Comparison of ENCODE assay signal across 9 cellular contexts in genomic region chr5:112878760-112879159, GRCh38. TPM values are rescaled to one million over a fixed set of nuclear protein-coding genes. Genes with fewer than 3 reads are reported as not detected.
DNase-seq lines count a peak whose midpoint lies in the region; ATAC-seq lines count a peak whose summit lies in the region.
"Had no signal": no experiment of that assay in that cellular context is flagged by ENCODE, and none has a peak within 500 bp of the region (broad histone marks: within the 10 kb centered on the region; RNA-seq: fewer than 3 reads in every experiment).

No MANE protein-coding gene starts in this region.

- in situ Hi-C loops in Caki2 (cut with HindIII; ENCODE audit: low pct_unique_long_range_greater_than_20kb, low sequenced_read_pairs): no loop called here
- in situ Hi-C loops in GM23248 (cut with MboI): no loop called here

- DNase-seq in Caki2 (ENCODE audit: low read depth): peak; percentile 29
- DNase-seq in HPDE6-E6E7 (ENCODE audit: extremely low spot score): peak; percentile 50
- peak; percentile 54 for DNase-seq in activated T-helper 2 cell treated with anti-CD3 and anti-CD28 coated beads, Interferon-gamma antibody, Interleukin-2, Interleukin-4, amounts not matched to agents 10 μg/mL and 5 μg/mL and 100 μg/mL, durations not matched to agents 14 hours and 24 hours and 36 hours (ENCODE audit: low spot score)
- DNase-seq in naive B cell: no peak
- DNase-seq in NCI-H128 (lab: John Stamatoyannopoulos, UW; ENCODE audit: unreplicated experiment): no peak
- no peak for DNase-seq in GM23248
- DNase-seq: NCI-H345 had no signal

- no peaks in the 10 kb centered on the region for H3K9me2 ChIP-seq in GM23248 (ENCODE audit: insufficient read depth)

- H4K20me1 ChIP-seq in GM23248 (ENCODE audit: insufficient read depth): no peaks in the 10 kb centered on the region

- ATAC-seq in naive B cell (ENCODE audit: low read depth in 2 of 2) (no peak), HG03159 (IDR thresholded peaks at IDR 0.05; ENCODE audit: unreplicated experiment) (no peak), GM19467 (IDR thresholded peaks at IDR 0.05; ENCODE audit: unreplicated experiment) (no peak)

- peaks cover 37% of the 10 kb centered on the region for H3F3A ChIP-seq in GM23248 (ENCODE audit: insufficient read depth)

- H3K27me3 ChIP-seq in GM23248 (replicated peaks; ENCODE audit: insufficient read depth): no peaks in the 10 kb centered on the region

- no peaks in the 10 kb centered on the region for H3K27me3 Mint-ChIP-seq in activated T-helper 2 cell treated with anti-CD3 and anti-CD28 coated beads, Interferon-gamma antibody, Interleukin-2, Interleukin-4, amounts not matched to agents 10 μg/mL and 5 μg/mL and 100 μg/mL, durations not matched to agents 14 hours and 24 hours and 36 hours (ENCODE audit: low read depth)
- no peaks in the 10 kb centered on the region for H3K27me3 Mint-ChIP-seq in naive B cell

- H3K4me3 Mint-ChIP-seq in activated T-helper 2 cell treated with anti-CD3 and anti-CD28 coated beads, Interferon-gamma antibody, Interleukin-2, Interleukin-4, amounts not matched to agents 10 μg/mL and 5 μg/mL and 100 μg/mL, durations not matched to agents 14 hours and 24 hours and 36 hours (ENCODE audit: low read depth): peak overlapping the region; percentile 9
- no peak overlapping the region for H3K4me3 Mint-ChIP-seq in naive B cell

- no peaks in the 10 kb centered on the region for H3K9me3 Mint-ChIP-seq in activated T-helper 2 cell treated with anti-CD3 and anti-CD28 coated beads, Interferon-gamma antibody, Interleukin-2, Interleukin-4, amounts not matched to agents 10 μg/mL and 5 μg/mL and 100 μg/mL, durations not matched to agents 14 hours and 24 hours and 36 hours
- no peaks in the 10 kb centered on the region for H3K9me3 Mint-ChIP-seq in naive B cell

- no peak overlapping the region for H2AFZ ChIP-seq in GM23248

- peak overlapping the region; percentile 71 for H3K27ac Mint-ChIP-seq in activated T-helper 2 cell treated with anti-CD3 and anti-CD28 coated beads, Interferon-gamma antibody, Interleukin-2, Interleukin-4, amounts not matched to agents 10 μg/mL and 5 μg/mL and 100 μg/mL, durations not matched to agents 14 hours and 24 hours and 36 hours
- peak overlapping the region in 4 of 6 donors; percentile 0 to 36 (median 30) for H3K27ac Mint-ChIP-seq in naive B cell

- H3K9ac ChIP-seq in GM23248: no peak overlapping the region

- 82 to 88% methylated on average over 4 of the region's 4 CpGs for WGBS in GM23248 (ENCODE audit: low coverage in 1 of 2, low lambda C conversion rate in 2 of 2, missing lambda C conversion rate in 2 of 2), 2 experiments

- H3K27ac ChIP-seq in GM23248: no peak overlapping the region

- H3K4me1 Mint-ChIP-seq in activated T-helper 2 cell treated with anti-CD3 and anti-CD28 coated beads, Interferon-gamma antibody, Interleukin-2, Interleukin-4, amounts not matched to agents 10 μg/mL and 5 μg/mL and 100 μg/mL, durations not matched to agents 14 hours and 24 hours and 36 hours (ENCODE audit: low read depth): peaks cover 35% of the 10 kb centered on the region
- peaks cover under 1 to 4% (median under 1%) of the 10 kb centered on the region in 3 donors for H3K4me1 Mint-ChIP-seq in naive B cell

- peaks cover 29% of the 10 kb centered on the region for H3K36me3 ChIP-seq in GM23248 (ENCODE audit: low read depth)

- H3K79me2 ChIP-seq in GM23248 (ENCODE audit: insufficient read depth): peaks cover 65% of the 10 kb centered on the region

- intact Hi-C loops in activated T-helper 2 cell treated with anti-CD3 and anti-CD28 coated beads, Interferon-gamma antibody, Interleukin-2, Interleukin-4, amounts not matched to agents 10 μg/mL and 5 μg/mL and 100 μg/mL, durations not matched to agents 14 hours and 24 hours and 36 hours (cut with micrococcal nuclease): loop anchor here (2.0 to 5.0 kb wide), 3 partner anchors 18 to 84 kb away; partner anchors contain the start of genes REEP5 and SRP19

- no peak overlapping the region for H3K4me3 ChIP-seq in GM23248

- no peak overlapping the region for H3K4me2 ChIP-seq in GM23248 (ENCODE audit: unreplicated experiment)

- H3K4me1 ChIP-seq in GM23248 (ENCODE audit: insufficient read depth): no peaks in the 10 kb centered on the region

- H3K9me3 ChIP-seq in GM23248 (ENCODE audit: low read depth): no peaks in the 10 kb centered on the region

- peaks cover 45% of the 10 kb centered on the region for H3K36me3 Mint-ChIP-seq in activated T-helper 2 cell treated with anti-CD3 and anti-CD28 coated beads, Interferon-gamma antibody, Interleukin-2, Interleukin-4, amounts not matched to agents 10 μg/mL and 5 μg/mL and 100 μg/mL, durations not matched to agents 14 hours and 24 hours and 36 hours (ENCODE audit: low read depth)
- peaks cover 0 to 6% of the 10 kb centered on the region in 2 donors for H3K36me3 Mint-ChIP-seq in naive B cell

RNA-seq across cellular contexts. Expression of gene SRP19, which starts 17.7 kb away (rescaled TPM):
- 30.7 and 61.6 TPM in 2 replicates for total RNA-seq in Caki2 (2014; rRNA removed; shearing (Covaris generic); ENCODE audit: low replicate concordance)
- total RNA-seq in activated T-helper 2 cell treated with anti-CD3 and anti-CD28 coated beads, Interferon-gamma antibody, Interleukin-2, Interleukin-4, amounts not matched to agents 10 μg/mL and 5 μg/mL and 100 μg/mL, durations not matched to agents 14 hours and 24 hours and 36 hours: 63.0 and 66.3 TPM in 2 replicates
- polyA plus RNA-seq in naive B cell (ENCODE audit: low read depth in 6 of 6): 100 to 1,000 TPM; 104 to 153 (median 121) TPM
- 56.0 and 66.6 TPM in 2 replicates for total RNA-seq in GM23248 (2014; rRNA removed; shearing (Covaris generic))
- polyA plus RNA-seq in GM23248 (2016; fragmentation: Nextera tagmentation; extraction: Ambion mirVana): 154 and 158 TPM in 2 replicates

RNA-seq across cellular contexts. Expression of gene REEP5, which starts 43.3 kb away (rescaled TPM):
- total RNA-seq in Caki2 (2014; rRNA removed; shearing (Covaris generic); ENCODE audit: low replicate concordance): 15.1 and 28.8 TPM in 2 replicates
- 83.4 and 85.6 TPM in 2 replicates for total RNA-seq in activated T-helper 2 cell treated with anti-CD3 and anti-CD28 coated beads, Interferon-gamma antibody, Interleukin-2, Interleukin-4, amounts not matched to agents 10 μg/mL and 5 μg/mL and 100 μg/mL, durations not matched to agents 14 hours and 24 hours and 36 hours
- polyA plus RNA-seq in naive B cell (ENCODE audit: low read depth in 6 of 6) (100 to 1,000 TPM in 3 of 6 donors, 10 to 100 TPM in 3; 92.3 to 138 (median 101) TPM), GM23248 (2016; fragmentation: Nextera tagmentation; extraction: Ambion mirVana) (227 and 233 TPM in 2 replicates)
- 41.9 and 52.3 TPM in 2 replicates for total RNA-seq in GM23248 (2014; rRNA removed; shearing (Covaris generic))

Comparison
In these comparisons a context has a peak if more than half of its experiments do, and no peak if none do; other contexts are left out.
1. DNase-seq: peak in Caki2 (single experiment), HPDE6-E6E7 (single experiment) and activated T-helper 2 cell treated with anti-CD3 and anti-CD28 coated beads, Interferon-gamma antibody, Interleukin-2, Interleukin-4, amounts not matched to agents 10 μg/mL and 5 μg/mL and 100 μg/mL, durations not matched to agents 14 hours and 24 hours and 36 hours (single experiment); none in naive B cell (single experiment), NCI-H128 (single experiment) and GM23248 (single experiment).